8 cellular contexts compared by ENCODE assay signal in the genomic region with DNA sequence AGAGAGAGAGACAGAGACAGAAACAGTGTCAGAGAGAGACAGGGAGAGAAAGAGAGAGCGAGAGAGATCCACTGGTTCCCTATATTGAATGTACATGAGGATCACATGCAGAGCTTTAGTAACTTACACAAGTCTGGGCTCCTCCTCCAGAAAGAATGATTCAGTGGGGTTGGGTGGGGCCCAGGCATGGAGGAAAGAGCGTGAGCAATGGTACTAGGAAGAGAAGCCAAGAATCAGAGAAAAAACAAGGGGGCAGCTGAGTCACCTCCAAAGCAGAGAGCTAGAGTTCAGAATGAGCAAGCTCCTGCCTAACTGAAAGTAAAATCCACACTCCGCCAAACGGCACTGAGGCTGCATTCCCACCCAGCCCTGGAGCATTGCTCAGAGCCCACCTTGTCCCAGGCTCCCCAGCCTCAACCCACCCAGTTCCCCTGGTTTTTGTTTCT.
DNase-seq lines count a peak whose midpoint lies in the region; ATAC-seq and TF ChIP-seq lines count a peak whose summit lies in the region.

No MANE protein-coding gene starts in this region.

- peak; percentile 75 for DNase-seq in NOMO-1 treated with dmso at 0.1 percent for 144 hours (lab: John Stamatoyannopoulos, UW; ENCODE audit: unreplicated experiment)
- peak; percentile 64 for DNase-seq in epidermal melanocyte (ENCODE audit: insufficient read length, low spot score)
- DNase-seq in omental fat pad (ENCODE audit: low spot score) = no peak
- DNase-seq in NCI-H524 (lab: John Stamatoyannopoulos, UW) = no peak
- DNase-seq in NCI-H526 treated with DMSO at 0.1 percent for 48 hours (lab: John Stamatoyannopoulos, UW) = no peak

- no peak for TF ChIP-seq CTCF in omental fat pad (IDR thresholded peaks at IDR 0.05)

- ATAC-seq in GM18868 (IDR thresholded peaks at IDR 0.05; ENCODE audit: unreplicated experiment) (peak; percentile 58), omental fat pad (ENCODE audit: low FRiP score) (peak; percentile 97), GM21737 (IDR thresholded peaks at IDR 0.05; ENCODE audit: unreplicated experiment) (no peak), HG03469 (IDR thresholded peaks at IDR 0.05; ENCODE audit: unreplicated experiment) (no peak)

Comparison
In these comparisons a context has a peak if more than half of its experiments do, and no peak if none do; other contexts are left out.
1. ATAC-seq: peak in GM18868 (single experiment) and omental fat pad (single experiment); none in GM21737 (single experiment) and HG03469 (single experiment).
2. DNase-seq: peak in NOMO-1 treated with dmso at 0.1 percent for 144 hours (single experiment) and epidermal melanocyte (single experiment); none in omental fat pad (single experiment), NCI-H524 (0 of 2) and NCI-H526 treated with DMSO at 0.1 percent for 48 hours (single experiment).